ENCODE assay signal across 15 cellular contexts in the genomic region with DNA sequence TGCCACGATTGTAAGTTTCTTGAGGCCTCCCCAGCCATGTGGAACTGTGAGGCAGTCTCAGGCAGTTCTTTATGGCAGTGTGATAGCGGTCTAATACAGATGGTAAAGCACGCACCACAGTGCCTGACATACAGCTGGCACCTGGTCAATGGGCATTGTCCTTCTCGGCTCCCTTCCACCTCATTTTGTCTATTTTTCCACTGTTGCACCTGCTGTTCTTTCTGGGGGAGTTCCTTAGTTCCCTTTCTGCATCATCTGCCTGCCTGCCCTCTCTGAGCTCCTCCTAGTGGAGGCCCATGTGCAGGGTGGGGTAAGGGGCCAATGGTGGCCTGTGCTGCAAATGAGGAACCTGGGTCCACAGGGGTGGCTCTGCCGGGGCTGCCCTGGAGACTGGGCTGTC.
DNase-seq lines count a peak whose midpoint lies in the region; ATAC-seq, FAIRE-seq and TF ChIP-seq lines count a peak whose summit lies in the region.
"Had no signal": no experiment of that assay in that cellular context is flagged by ENCODE, and none has a peak within 500 bp of the region (broad histone marks: within the 10 kb centered on the region; RNA-seq: fewer than 3 reads in every experiment).

No MANE protein-coding gene starts in this region.

- peaks cover 7% of the 10 kb centered on the region for H3K9me3 ChIP-seq in endodermal cell (ENCODE audit: control insufficient read depth, low read length)
- H3K9me3 ChIP-seq in SK-N-SH: no peaks in the 10 kb centered on the region

- H3K4me1 ChIP-seq in endodermal cell (ENCODE audit: control insufficient read depth, insufficient read depth, low read length) (no peaks in the 10 kb centered on the region), SK-N-SH (ENCODE audit: control insufficient read depth in 1 of 2, insufficient read depth in 2 of 2, low read depth in 1 of 2, low read length in 1 of 2) (no peaks in the 10 kb centered on the region)

- TF ChIP-seq CTCF in endodermal cell (conservative IDR thresholded peaks at IDR 0.05) (peak; percentile 52), SK-N-SH (IDR thresholded peaks at IDR 0.05) (no peak)

- no peak overlapping the region for H3K4me3 Mint-ChIP-seq in endodermal cell
- H3K4me3 Mint-ChIP-seq: activated CD4-positive, alpha-beta memory T cell treated with anti-CD3 and anti-CD28 coated beads, Interleukin-2, amount 10 ng/mL, durations not matched to agents 7 days and 5 days; activated naive CD8-positive, alpha-beta T cell treated with anti-CD3 and anti-CD28 coated beads for 36 hours; mesothelial cell of epicardium had no signal

- H3K27ac ChIP-seq in endodermal cell (ENCODE audit: low read depth, low read length) (no peak overlapping the region), SK-N-SH (ENCODE audit: low read depth in 2 of 2, low read length in 1 of 2) (no peak overlapping the region)
- H3K27ac ChIP-seq: BLaER1 treated with 17β-estradiol and CSF1 and Interleukin-3, amounts not matched to agents 10 nM and 100 nM had no signal

- H3K4me2 ChIP-seq in SK-N-SH: no peak overlapping the region

- H3K36me3 Mint-ChIP-seq in endodermal cell (ENCODE audit: low read depth): no peaks in the 10 kb centered on the region
- H3K36me3 Mint-ChIP-seq: activated naive CD8-positive, alpha-beta T cell treated with anti-CD3 and anti-CD28 coated beads for 36 hours; mesothelial cell of epicardium had no signal

- no peaks in the 10 kb centered on the region for H4K20me1 ChIP-seq in SK-N-SH (ENCODE audit: insufficient read depth)
- H4K20me1 ChIP-seq: BLaER1 treated with 17β-estradiol and CSF1 and Interleukin-3, amounts not matched to agents 10 nM and 100 nM had no signal

- no peak for TF ChIP-seq EP300 in SK-N-SH (IDR thresholded peaks at IDR 0.05; ENCODE audit: borderline replicate concordance in 1 of 2, low read depth in 1 of 2, low read length in 1 of 2)

- CTCF ChIA-PET in SK-N-SH (lab: Yijun Ruan, JAX): interaction anchor here (0.8 to 1.1 kb wide), 2 partner anchors 12 to 38 kb away, joined by 3 read pairs; no protein-coding TSS in a partner anchor

- TF ChIP-seq POLR2A in GM12891 (IDR thresholded peaks at IDR 0.05; ENCODE audit: low read depth, low read length): no peak

- ATAC-seq in GM21786 (IDR thresholded peaks at IDR 0.05; ENCODE audit: unreplicated experiment) (peak; percentile 64), GM19397 (IDR thresholded peaks at IDR 0.05; ENCODE audit: unreplicated experiment) (no peak)

- H3K27me3 ChIP-seq in endodermal cell (ENCODE audit: control insufficient read depth, insufficient read depth, low read length, poor library complexity, severe bottlenecking): no peaks in the 10 kb centered on the region
- H3K27me3 ChIP-seq in SK-N-SH (ENCODE audit: insufficient read depth): no peaks in the 10 kb centered on the region
- H3K27me3 ChIP-seq: BLaER1 treated with 17β-estradiol and CSF1 and Interleukin-3, amounts not matched to agents 10 nM and 100 nM had no signal

- TF ChIP-seq RAD21 in SK-N-SH (IDR thresholded peaks at IDR 0.05; ENCODE audit: low read length): no peak

- H3K4me1 Mint-ChIP-seq in endodermal cell: no peaks in the 10 kb centered on the region
- H3K4me1 Mint-ChIP-seq: activated CD4-positive, alpha-beta memory T cell treated with anti-CD3 and anti-CD28 coated beads, Interleukin-2, amount 10 ng/mL, durations not matched to agents 7 days and 5 days; activated naive CD8-positive, alpha-beta T cell treated with anti-CD3 and anti-CD28 coated beads for 36 hours; mesothelial cell of epicardium had no signal

- no peaks in the 10 kb centered on the region for H3K27me3 Mint-ChIP-seq in endodermal cell (ENCODE audit: insufficient read depth)
- H3K27me3 Mint-ChIP-seq: activated naive CD8-positive, alpha-beta T cell treated with anti-CD3 and anti-CD28 coated beads for 36 hours had no signal

- H3K4me3 ChIP-seq in endodermal cell (ENCODE audit: low read length): no peak overlapping the region
- H3K4me3 ChIP-seq in SK-N-SH (ENCODE audit: low read depth in 2 of 2, low read length in 1 of 2): no peak overlapping the region
- H3K4me3 ChIP-seq: BLaER1 treated with 17β-estradiol and CSF1 and Interleukin-3, amounts not matched to agents 10 nM and 100 nM had no signal

- no peak overlapping the region for H2AFZ ChIP-seq in SK-N-SH (ENCODE audit: low read depth)

- 88 to 92% methylated on average over 4 to 5 of the region's 5 CpGs for WGBS in endodermal cell (ENCODE audit: insufficient coverage in 1 of 2, insufficient read length in 1 of 2), 2 experiments
- 58% methylated on average over 5 of the region's 5 CpGs for WGBS in SK-N-SH (ENCODE audit: low lambda C conversion rate)

- no peaks in the 10 kb centered on the region for H3K9me2 ChIP-seq in SK-N-SH

- H3K36me3 ChIP-seq in endodermal cell (ENCODE audit: control insufficient read depth, insufficient read depth, low read length) (no peaks in the 10 kb centered on the region), SK-N-SH (replicated peaks in 1 of 2; ENCODE audit: control insufficient read depth in 1 of 2, insufficient read depth in 2 of 2, low read length in 1 of 2) (no peaks in the 10 kb centered on the region)
- H3K36me3 ChIP-seq: BLaER1 treated with 17β-estradiol and CSF1 and Interleukin-3, amounts not matched to agents 10 nM and 100 nM had no signal

- FAIRE-seq in GM12891 (lab: Jason Lieb, UNC): peak; percentile 51

- H3K79me2 ChIP-seq in SK-N-SH (ENCODE audit: insufficient read depth): no peaks in the 10 kb centered on the region

- H3F3A ChIP-seq in SK-N-SH (replicated peaks; ENCODE audit: insufficient read depth): no peaks in the 10 kb centered on the region

- H3K9ac ChIP-seq in endodermal cell (ENCODE audit: extremely low read depth, low read length, poor library complexity, severe bottlenecking): no peak overlapping the region
- no peak overlapping the region for H3K9ac ChIP-seq in SK-N-SH
- H3K9ac ChIP-seq: BLaER1 treated with 17β-estradiol and CSF1 and Interleukin-3, amounts not matched to agents 10 nM and 100 nM had no signal

- POLR2A ChIA-PET in SK-N-SH (lab: Yijun Ruan, JAX): no interaction called here

- no peak overlapping the region for H3K27ac Mint-ChIP-seq in endodermal cell
- H3K27ac Mint-ChIP-seq: activated CD4-positive, alpha-beta memory T cell treated with anti-CD3 and anti-CD28 coated beads, Interleukin-2, amount 10 ng/mL, durations not matched to agents 7 days and 5 days; activated naive CD8-positive, alpha-beta T cell treated with anti-CD3 and anti-CD28 coated beads for 36 hours; mesothelial cell of epicardium had no signal

- DNase-seq in GM12891 (ENCODE audit: insufficient read length, low spot score) (peak; percentile 41), MV-4-11 (lab: John Stamatoyannopoulos, UW) (peak; percentile 54), endodermal cell (no peak), SK-N-DZ (ENCODE audit: low spot score) (no peak), NCI-H1048 (lab: John Stamatoyannopoulos, UW) (no peak), SK-N-SH (no peak)
- DNase-seq: activated CD4-positive, alpha-beta memory T cell treated with anti-CD3 and anti-CD28 coated beads, Interleukin-2, amount 10 ng/mL, durations not matched to agents 7 days and 5 days; activated naive CD8-positive, alpha-beta T cell treated with anti-CD3 and anti-CD28 coated beads for 36 hours; effector CD8-positive, alpha-beta T cell; NCI-H2171 treated with DMSO at 0.1 percent for 48 hours; retina had no signal

- no peaks in the 10 kb centered on the region for H3K9me3 Mint-ChIP-seq in endodermal cell
- H3K9me3 Mint-ChIP-seq: activated CD4-positive, alpha-beta memory T cell treated with anti-CD3 and anti-CD28 coated beads, Interleukin-2, amount 10 ng/mL, durations not matched to agents 7 days and 5 days; activated naive CD8-positive, alpha-beta T cell treated with anti-CD3 and anti-CD28 coated beads for 36 hours had no signal

TF ChIP-seq in GM12891, 5 proteins besides CTCF, POLR2A, EP300 and RAD21:
- TF ChIP-seq TAF1 (IDR thresholded peaks at IDR 0.05; ENCODE audit: low read depth, low read length) (no peak), SPI1 (IDR thresholded peaks at IDR 0.05; ENCODE audit: low read depth, low read length) (0 out of 2 replicates have a peak, but pooled peaks have one; percentile 19)

TF ChIP-seq in SK-N-SH, 30 proteins besides CTCF, POLR2A, EP300 and RAD21 (continues in another document):
- no peak for TF ChIP-seq MEF2A (IDR thresholded peaks at IDR 0.05; ENCODE audit: borderline replicate concordance, low read depth)
- no peak for TF ChIP-seq NRF1 (IDR thresholded peaks at IDR 0.05; ENCODE audit: low read depth, low read length)
- TF ChIP-seq EZH2phosphoT487 (IDR thresholded peaks at IDR 0.05; ENCODE audit: borderline replicate concordance, low read depth): no peak
- TF ChIP-seq, protein P1, sequence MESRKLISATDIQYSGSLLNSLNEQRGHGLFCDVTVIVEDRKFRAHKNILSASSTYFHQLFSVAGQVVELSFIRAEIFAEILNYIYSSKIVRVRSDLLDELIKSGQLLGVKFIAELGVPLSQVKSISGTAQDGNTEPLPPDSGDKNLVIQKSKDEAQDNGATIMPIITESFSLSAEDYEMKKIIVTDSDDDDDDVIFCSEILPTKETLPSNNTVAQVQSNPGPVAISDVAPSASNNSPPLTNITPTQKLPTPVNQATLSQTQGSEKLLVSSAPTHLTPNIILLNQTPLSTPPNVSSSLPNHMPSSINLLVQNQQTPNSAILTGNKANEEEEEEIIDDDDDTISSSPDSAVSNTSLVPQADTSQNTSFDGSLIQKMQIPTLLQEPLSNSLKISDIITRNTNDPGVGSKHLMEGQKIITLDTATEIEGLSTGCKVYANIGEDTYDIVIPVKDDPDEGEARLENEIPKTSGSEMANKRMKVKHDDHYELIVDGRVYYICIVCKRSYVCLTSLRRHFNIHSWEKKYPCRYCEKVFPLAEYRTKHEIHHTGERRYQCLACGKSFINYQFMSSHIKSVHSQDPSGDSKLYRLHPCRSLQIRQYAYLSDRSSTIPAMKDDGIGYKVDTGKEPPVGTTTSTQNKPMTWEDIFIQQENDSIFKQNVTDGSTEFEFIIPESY (IDR thresholded peaks at IDR 0.05; ENCODE audit: borderline replicate concordance, low read depth): no peak
- no peak for TF ChIP-seq TAF1 (IDR thresholded peaks at IDR 0.05; ENCODE audit: borderline replicate concordance, low read depth, low read length)
- TF ChIP-seq, protein P2, sequence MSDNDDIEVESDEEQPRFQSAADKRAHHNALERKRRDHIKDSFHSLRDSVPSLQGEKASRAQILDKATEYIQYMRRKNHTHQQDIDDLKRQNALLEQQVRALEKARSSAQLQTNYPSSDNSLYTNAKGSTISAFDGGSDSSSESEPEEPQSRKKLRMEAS (IDR thresholded peaks at IDR 0.05; ENCODE audit: low read depth): no peak
- no peak for TF ChIP-seq FOXJ3 (CRISPR knock-in tag; IDR thresholded peaks at IDR 0.05)

Comparison
In these comparisons a context has a peak if more than half of its experiments do, and no peak if none do; other contexts are left out.
1. DNase-seq: peak in GM12891 (single experiment) and MV-4-11 (single experiment); none in endodermal cell (single experiment), SK-N-DZ (single experiment), NCI-H1048 (single experiment) and SK-N-SH (single experiment).